8 cellular contexts compared by ENCODE assay signal in genomic region chr16:29972992-29973383, GRCh38. TPM values are rescaled to one million over a fixed set of nuclear protein-coding genes. Genes with fewer than 3 reads are reported as not detected.
DNase-seq lines count a peak whose midpoint lies in the region; ATAC-seq and TF ChIP-seq lines count a peak whose summit lies in the region.

No MANE protein-coding gene starts in this region.

- peaks cover 39% of the 10 kb centered on the region for H4K20me1 ChIP-seq in Loucy (ENCODE audit: insufficient read depth, low read length, poor library complexity, severe bottlenecking)

- TF ChIP-seq CTCF in Loucy (conservative IDR thresholded peaks at IDR 0.05; ENCODE audit: low read length) (no peak), chondrocyte (IDR thresholded peaks at IDR 0.05) (no peak), neural crest cell (conservative IDR thresholded peaks at IDR 0.05) (no peak), BE2C (IDR thresholded peaks at IDR 0.05; ENCODE audit: low read depth, low read length) (no peak)

- H3K9me2 ChIP-seq in Loucy (replicated peaks; ENCODE audit: low read depth, low read length) = no peaks in the 10 kb centered on the region

- H3K9me3 Mint-ChIP-seq in chondrocyte (ENCODE audit: low read depth) (no peaks in the 10 kb centered on the region), neural crest cell (peaks cover 6% of the 10 kb centered on the region)

- H3K27me3 Mint-ChIP-seq in chondrocyte (ENCODE audit: low read depth) (no peaks in the 10 kb centered on the region), neural crest cell (ENCODE audit: low read depth) (no peaks in the 10 kb centered on the region)

- H3K4me3 ChIP-seq in Loucy (ENCODE audit: low read length, poor library complexity, severe bottlenecking) (no peak overlapping the region), BE2C (ENCODE audit: low read depth, low read length) (no peak overlapping the region)

- H3K9ac ChIP-seq in Loucy (ENCODE audit: low read depth, low read length, poor library complexity, severe bottlenecking) = peak overlapping the region; percentile 44

- peak; percentile 1 for DNase-seq in AG08396 (ENCODE audit: low spot score)
- DNase-seq in chondrocyte (ENCODE audit: low spot score) = no peak
- no peak for DNase-seq in neural crest cell (ENCODE audit: low read depth, low spot score)
- no peak for DNase-seq in BE2C
- DNase-seq in occipital lobe (lab: John Stamatoyannopoulos, UW) = no peak
- DNase-seq in Ammon's horn (ENCODE audit: low spot score) = no peak

- peak overlapping the region; percentile 29 for H3K4me2 ChIP-seq in Loucy (ENCODE audit: low read depth, low read length, poor library complexity, severe bottlenecking)

- H3K36me3 Mint-ChIP-seq in chondrocyte (ENCODE audit: low read depth) (peaks cover 14% of the 10 kb centered on the region), neural crest cell (ENCODE audit: low read depth) (peaks cover 32% of the 10 kb centered on the region)

- peak overlapping the region; percentile 64; the same call in 1 of the 2 replicates for H2AFZ ChIP-seq in Loucy (ENCODE audit: low read length)

- ATAC-seq in HG02642 (IDR thresholded peaks at IDR 0.05; ENCODE audit: poor library complexity, unreplicated experiment) = no peak

- H3K4me1 ChIP-seq in Loucy (ENCODE audit: insufficient read depth, low read length, poor library complexity, severe bottlenecking) (peaks cover 40% of the 10 kb centered on the region), BE2C (no peaks in the 10 kb centered on the region)

- H3K4me3 Mint-ChIP-seq in chondrocyte (ENCODE audit: unreplicated experiment) (peak overlapping the region; percentile 33), neural crest cell (peak overlapping the region; percentile 98)

- H3F3A ChIP-seq in Loucy (ENCODE audit: low read depth) = no peaks in the 10 kb centered on the region; the same call in 1 of the 2 replicates

- no peaks in the 10 kb centered on the region for H3K9me3 ChIP-seq in Loucy (ENCODE audit: insufficient read depth, low read depth, low read length)
- H3K9me3 ChIP-seq in BE2C = peaks cover 8% of the 10 kb centered on the region; the same call in 1 of the 2 replicates

- H3K27ac Mint-ChIP-seq in chondrocyte (ENCODE audit: unreplicated experiment) (peak overlapping the region; percentile 75), neural crest cell (ENCODE audit: unreplicated experiment) (no peak overlapping the region)

- peaks cover 4% of the 10 kb centered on the region; the same call in 1 of the 2 replicates for H3K36me3 ChIP-seq in Loucy (ENCODE audit: insufficient read depth, low read length)
- peaks cover 5% of the 10 kb centered on the region for H3K36me3 ChIP-seq in BE2C

- peaks cover 42% of the 10 kb centered on the region for H3K79me2 ChIP-seq in Loucy (ENCODE audit: insufficient read depth, low read length)

- no peaks in the 10 kb centered on the region for H3K27me3 ChIP-seq in Loucy (ENCODE audit: insufficient read depth, low read length, poor library complexity, severe bottlenecking)
- H3K27me3 ChIP-seq in BE2C = no peaks in the 10 kb centered on the region

- H3K4me1 Mint-ChIP-seq in chondrocyte (ENCODE audit: low read depth) (peaks cover 34% of the 10 kb centered on the region), neural crest cell (peaks cover 38% of the 10 kb centered on the region)

RNA-seq across cellular contexts. Expression of gene TAOK2, which starts 0.7 kb away (rescaled TPM):
- 50.0 to 56.6 TPM (median 50.1 TPM) in 3 replicates for total RNA-seq in chondrocyte
- total RNA-seq in neural crest cell = 67.7 and 73.2 TPM in 2 replicates
- polyA plus RNA-seq in BE2C (2012; ENCODE audit: insufficient read depth, insufficient read length, low read depth) = 57.8 TPM
- 49.8 TPM for total RNA-seq in occipital lobe

RNA-seq across cellular contexts. Expression of gene TMEM219, which starts 11.1 kb away (rescaled TPM):
- total RNA-seq in chondrocyte = 111 to 122 TPM (median 120 TPM) in 3 replicates
- 70.7 and 74.0 TPM in 2 replicates for total RNA-seq in neural crest cell
- 113 TPM for polyA plus RNA-seq in BE2C (2012; ENCODE audit: insufficient read depth, insufficient read length, low read depth)
- total RNA-seq in occipital lobe = 22.5 TPM

RNA-seq across cellular contexts. Expression of gene HIRIP3, which starts 22.4 kb away (rescaled TPM):
- total RNA-seq in chondrocyte (8.4 to 14.0 TPM (median 9.9 TPM) in 3 replicates), neural crest cell (31.8 and 34.8 TPM in 2 replicates), occipital lobe (13.1 TPM)
- 58.7 TPM for polyA plus RNA-seq in BE2C (2012; ENCODE audit: insufficient read depth, insufficient read length, low read depth)

RNA-seq across cellular contexts. Expression of gene INO80E, which starts 23.1 kb away (rescaled TPM):
- total RNA-seq in chondrocyte (57.1 to 68.5 TPM (median 64.6 TPM) in 3 replicates), neural crest cell (81.9 and 88.6 TPM in 2 replicates), occipital lobe (27.8 TPM)
- 302 TPM for polyA plus RNA-seq in BE2C (2012; ENCODE audit: insufficient read depth, insufficient read length, low read depth)

RNA-seq across cellular contexts. Expression of gene DOC2A, which starts 37.8 kb away (rescaled TPM):
- total RNA-seq in chondrocyte = 0.15 to 0.29 TPM in 2 of 3 replicates, not detected in the other
- total RNA-seq in neural crest cell = 5.7 and 6.4 TPM in 2 replicates
- 22.3 TPM for polyA plus RNA-seq in BE2C (2012; ENCODE audit: insufficient read depth, insufficient read length, low read depth)
- 10.5 TPM for total RNA-seq in occipital lobe
